31 cellular contexts compared by ENCODE assay signal in the genomic region with DNA sequence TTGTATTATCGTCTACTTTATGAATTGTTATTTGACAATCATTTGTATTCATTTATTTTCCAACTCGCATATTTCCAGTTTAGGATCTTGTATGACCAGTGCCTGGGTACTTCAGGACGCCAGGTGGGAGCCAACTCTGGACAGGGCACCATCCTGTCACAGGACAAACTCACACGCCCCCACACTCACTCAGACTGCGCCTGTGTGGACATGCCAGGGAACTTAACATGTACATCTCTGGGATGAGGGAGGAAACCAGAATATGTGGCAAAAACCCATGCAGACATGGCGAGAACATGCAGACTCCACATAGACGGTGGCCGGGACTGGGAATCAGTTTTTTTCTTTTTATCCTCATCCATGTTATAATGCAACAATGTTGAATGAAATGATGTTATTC.
"Had no signal": no experiment of that assay in that cellular context is flagged by ENCODE, and none has a peak within 500 bp of the region (broad histone marks: within the 10 kb centered on the region; RNA-seq: fewer than 3 reads in every experiment).

No MANE protein-coding gene starts in this region.

- H3K9me3 Mint-ChIP-seq: activated B cell treated with CpG ODN at 0.5 μM for 24 hours; activated naive CD4-positive, alpha-beta T cell treated with anti-CD3 and anti-CD28 coated beads, Interleukin-2, amount 10 ng/mL, durations not matched to agents 7 days and 5 days; activated T-cell treated with anti-CD3 and anti-CD28 coated beads, Interleukin-2, amount 50 U/mL, for 24 hours; activated T-cell treated with anti-CD3 and anti-CD28 coated beads, Interleukin-2, amount 50 U/mL, for 72 hours; central memory CD8-positive, alpha-beta T cell; dendritic cell treated with granulocyte-macrophage colony-stimulating factor and Interleukin-4, amounts not matched to agents 40 ng/mL and 50 ng/mL, for 4 days had no signal

- H3K27me3 Mint-ChIP-seq: activated B cell treated with CpG ODN at 0.5 μM for 24 hours; activated naive CD4-positive, alpha-beta T cell treated with anti-CD3 and anti-CD28 coated beads, Interleukin-2, amount 10 ng/mL, durations not matched to agents 7 days and 5 days; activated naive CD8-positive, alpha-beta T cell; activated T-cell treated with anti-CD3 and anti-CD28 coated beads, Interleukin-2, amount 50 U/mL, for 24 hours; central memory CD8-positive, alpha-beta T cell; dendritic cell treated with granulocyte-macrophage colony-stimulating factor and Interleukin-4, amounts not matched to agents 40 ng/mL and 50 ng/mL, for 4 days had no signal

- H3K4me1 Mint-ChIP-seq: activated B cell treated with CpG ODN at 0.5 μM for 24 hours; central memory CD8-positive, alpha-beta T cell had no signal

- H3K27me3 ChIP-seq: adrenal gland, body of pancreas, dorsolateral prefrontal cortex, esophagus muscularis mucosa, foreskin keratinocyte, gastrocnemius medialis, heart left ventricle had no signal

- H3K27ac Mint-ChIP-seq: activated B cell treated with CpG ODN at 0.5 μM for 24 hours; activated naive CD4-positive, alpha-beta T cell treated with anti-CD3 and anti-CD28 coated beads, Interleukin-2, amount 10 ng/mL, durations not matched to agents 7 days and 5 days; activated naive CD8-positive, alpha-beta T cell; activated T-cell treated with anti-CD3 and anti-CD28 coated beads, Interleukin-2, amount 50 U/mL, for 24 hours; activated T-cell treated with anti-CD3 and anti-CD28 coated beads, Interleukin-2, amount 50 U/mL, for 72 hours; dendritic cell treated with granulocyte-macrophage colony-stimulating factor and Interleukin-4, amounts not matched to agents 40 ng/mL and 50 ng/mL, for 4 days; endodermal cell had no signal

- ATAC-seq: activated CD4-positive, CD25-positive, alpha-beta regulatory T cell treated with anti-CD3 and anti-CD28 coated beads, Interleukin-2, amount 50 U/mL, for 24 hours; activated T-cell treated with anti-CD3 and anti-CD28 coated beads, Interleukin-2, amount 50 U/mL, for 72 hours; body of pancreas; foreskin keratinocyte; gastrocnemius medialis; heart left ventricle had no signal

- H3K36me3 ChIP-seq: adrenal gland, gastrocnemius medialis had no signal

- H3K4me3 Mint-ChIP-seq: activated B cell treated with CpG ODN at 0.5 μM for 24 hours; activated naive CD4-positive, alpha-beta T cell treated with anti-CD3 and anti-CD28 coated beads, Interleukin-2, amount 10 ng/mL, durations not matched to agents 7 days and 5 days; activated naive CD8-positive, alpha-beta T cell; activated T-cell treated with anti-CD3 and anti-CD28 coated beads, Interleukin-2, amount 50 U/mL, for 24 hours; activated T-cell treated with anti-CD3 and anti-CD28 coated beads, Interleukin-2, amount 50 U/mL, for 72 hours; central memory CD8-positive, alpha-beta T cell; dendritic cell treated with granulocyte-macrophage colony-stimulating factor and Interleukin-4, amounts not matched to agents 40 ng/mL and 50 ng/mL, for 4 days; endodermal cell had no signal

- DNase-seq: activated B cell treated with CpG ODN at 0.5 μM for 24 hours; activated CD4-positive, alpha-beta T cell treated with anti-CD3 and anti-CD28 coated beads for 48 hours; activated CD4-positive, alpha-beta T cell treated with anti-CD3 and anti-CD28 coated beads, Interleukin-2, amount 50 U/mL, for 1 hour; activated CD4-positive, alpha-beta T cell treated with anti-CD3 and anti-CD28 coated beads, Interleukin-2, amount 50 U/mL, for 48 hours; activated CD8-positive, alpha-beta memory T cell treated with anti-CD3 and anti-CD28 coated beads, Interleukin-2, amount 50 U/mL, for 48 hours; activated gamma-delta T cell; activated naive CD4-positive, alpha-beta T cell; activated naive CD4-positive, alpha-beta T cell treated with anti-CD3 and anti-CD28 coated beads, Interleukin-2, amount 10 ng/mL, durations not matched to agents 7 days and 5 days; activated T-cell treated with anti-CD3 and anti-CD28 coated beads for 4 hours; activated T-cell treated with anti-CD3 and anti-CD28 coated beads, Interleukin-2, amount 50 U/mL, for 24 hours; activated T-cell treated with anti-CD3 and anti-CD28 coated beads, Interleukin-2, amount 50 U/mL, for 72 hours; adrenal gland; amygdala; aorta; body of pancreas; dorsolateral prefrontal cortex; effector memory CD4-positive, alpha-beta T cell; endodermal cell; erythroblast; foreskin keratinocyte; gastrocnemius medialis; glutamatergic neuron; heart left ventricle; T-helper 2 cell had no signal

- H3K9me3 ChIP-seq: adrenal gland, body of pancreas, esophagus muscularis mucosa, gastrocnemius medialis, heart left ventricle had no signal

- H3K4me3 ChIP-seq: adrenal gland, body of pancreas, coronary artery, dorsolateral prefrontal cortex, esophagus muscularis mucosa, gastrocnemius medialis, heart left ventricle had no signal

- H3K27ac ChIP-seq: adrenal gland, body of pancreas, coronary artery, dorsolateral prefrontal cortex, esophagus muscularis mucosa, foreskin keratinocyte, heart left ventricle, VCaP had no signal
